In the genomic region with DNA sequence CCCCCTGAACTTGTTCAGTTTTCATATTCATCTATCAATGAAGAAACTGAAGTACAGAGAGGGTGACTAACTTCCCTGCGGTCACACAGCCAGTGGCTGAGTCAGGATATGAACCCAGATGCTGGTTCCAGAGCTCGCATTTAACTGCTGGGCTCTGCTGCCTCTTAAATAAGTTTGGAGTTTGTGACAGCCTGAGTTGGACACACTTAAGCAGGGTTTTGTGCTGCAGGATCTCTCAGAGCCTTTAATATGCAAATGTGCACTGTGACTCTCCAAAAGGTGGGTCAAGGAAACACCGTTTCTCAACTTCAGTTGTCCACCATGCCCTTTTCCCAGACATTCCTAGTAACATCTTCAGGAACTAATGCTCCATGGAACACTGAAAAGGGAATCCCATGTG, we compare ENCODE assay signal across 27 cellular contexts.
"Had no signal": no experiment of that assay in that cellular context is flagged by ENCODE, and none has a peak within 500 bp of the region (broad histone marks: within the 10 kb centered on the region; RNA-seq: fewer than 3 reads in every experiment).

No MANE protein-coding gene starts in this region.

- H3K36me3 ChIP-seq: colonic mucosa, esophagus muscularis mucosa, esophagus squamous epithelium, gastrocnemius medialis, gastroesophageal sphincter, heart left ventricle, heart right ventricle had no signal

- ATAC-seq: effector memory CD8-positive, alpha-beta T cell; esophagus mucosa; foreskin keratinocyte; gastrocnemius medialis; gastroesophageal sphincter; heart left ventricle; heart right ventricle had no signal

- H3K27ac ChIP-seq: colonic mucosa, coronary artery, dorsolateral prefrontal cortex, epithelial cell of prostate, esophagus muscularis mucosa, esophagus squamous epithelium, foreskin keratinocyte, gastrocnemius medialis, gastroesophageal sphincter, heart left ventricle, heart right ventricle had no signal

- H3K4me1 ChIP-seq: colonic mucosa, esophagus muscularis mucosa, esophagus squamous epithelium, foreskin keratinocyte, gastrocnemius medialis, gastroesophageal sphincter, heart left ventricle, heart right ventricle had no signal

- H3K4me3 ChIP-seq: colonic mucosa, coronary artery, dorsolateral prefrontal cortex, esophagus muscularis mucosa, esophagus squamous epithelium, gastrocnemius medialis, gastroesophageal sphincter, heart left ventricle, heart right ventricle had no signal

- H3K9me3 ChIP-seq: colonic mucosa, esophagus muscularis mucosa, esophagus squamous epithelium, gastrocnemius medialis, gastroesophageal sphincter, heart left ventricle, heart right ventricle had no signal

- H3K4me3 Mint-ChIP-seq: dendritic cell treated with granulocyte-macrophage colony-stimulating factor and Interleukin-4, amounts not matched to agents 40 ng/mL and 50 ng/mL, for 4 days; effector memory CD8-positive, alpha-beta T cell had no signal

- FAIRE-seq: colon, endometrium, endothelial cell of umbilical vein, frontal cortex had no signal

- H3K9me3 Mint-ChIP-seq: dendritic cell treated with granulocyte-macrophage colony-stimulating factor and Interleukin-4, amounts not matched to agents 40 ng/mL and 50 ng/mL, for 4 days; effector memory CD8-positive, alpha-beta T cell had no signal

- H3K27me3 Mint-ChIP-seq: dendritic cell treated with granulocyte-macrophage colony-stimulating factor and Interleukin-4, amounts not matched to agents 40 ng/mL and 50 ng/mL, for 4 days had no signal

- H3K27me3 ChIP-seq: colonic mucosa, esophagus muscularis mucosa, esophagus squamous epithelium, gastrocnemius medialis, gastroesophageal sphincter, heart left ventricle, heart right ventricle had no signal

- DNase-seq: colonic mucosa; cortex of kidney; dermis blood vessel endothelial cell; dorsolateral prefrontal cortex; effector CD4-positive, alpha-beta T cell; effector CD8-positive, alpha-beta T cell; effector memory CD4-positive, alpha-beta T cell; effector memory CD8-positive, alpha-beta T cell; erythroblast; esophagus squamous epithelium; foreskin fibroblast; foreskin keratinocyte; foreskin melanocyte; gastrocnemius medialis; glutamatergic neuron; heart left ventricle; heart right ventricle had no signal

- H3K27ac Mint-ChIP-seq: dendritic cell treated with granulocyte-macrophage colony-stimulating factor and Interleukin-4, amounts not matched to agents 40 ng/mL and 50 ng/mL, for 4 days; effector memory CD8-positive, alpha-beta T cell had no signal
